In the genomic region with DNA sequence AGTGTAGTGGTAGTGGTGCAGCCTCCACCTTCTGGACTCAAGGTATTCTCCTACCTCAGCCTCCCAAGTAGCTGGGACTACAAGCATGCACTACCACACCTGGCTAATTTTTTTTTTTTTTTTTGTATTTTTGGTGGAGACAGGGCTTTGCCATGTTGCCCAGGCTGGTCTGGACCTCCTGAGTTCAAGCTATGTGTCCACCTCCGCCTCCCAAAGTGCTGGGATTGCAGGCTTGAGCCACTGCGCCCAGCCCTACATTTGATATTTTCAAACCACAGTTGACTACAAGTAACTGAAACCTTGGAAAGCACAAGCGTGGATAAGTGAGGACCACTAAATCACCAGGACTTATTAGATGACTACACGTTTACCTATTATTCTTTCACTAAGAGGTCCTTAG, we compare ENCODE assay signal across 30 cellular contexts. TPM values are rescaled to one million over a fixed set of nuclear protein-coding genes. Genes with fewer than 3 reads are reported as not detected.
"Had no signal": no experiment of that assay in that cellular context is flagged by ENCODE, and none has a peak within 500 bp of the region (broad histone marks: within the 10 kb centered on the region; RNA-seq: fewer than 3 reads in every experiment).

No MANE protein-coding gene starts in this region.

- H3K27ac Mint-ChIP-seq: stimulated activated effector memory CD8-positive, alpha-beta T cell treated with anti-CD3 and anti-CD28 coated beads, Interleukin-12 subunit alpha, Interleukin-12 subunit beta, amount 100 ng/mL, for 72 hours; stimulated activated memory B cell treated with anti-CD40 and anti-IgM and Interleukin-4, amounts not matched to agents 10 μg/mL and 1 μg/mL and 100 μg/mL, for 72 hours; stimulated activated naive B cell treated with anti-CD40 and anti-IgM and Interleukin-4, amounts not matched to agents 10 μg/mL and 1 μg/mL and 100 μg/mL, for 72 hours; stimulated activated naive CD8-positive, alpha-beta T cell treated with anti-CD3 and anti-CD28 coated beads, Interleukin-15, amount 100 ng/mL, for 72 hours; stimulated activated naive CD8-positive, alpha-beta T cell treated with anti-CD3 and anti-CD28 coated beads, Interleukin-15, Interleukin-2, amounts not matched to agents 100 ng/mL and 50 ng/mL, for 24 hours; type B pancreatic cell had no signal

- DNase-seq: stimulated activated CD4-positive, alpha-beta T cell treated with anti-CD3 and anti-CD28 coated beads, Interleukin-2, amount 100 ng/mL, for 48 hours; stimulated activated CD4-positive, alpha-beta T cell treated with anti-CD3 and anti-CD28 coated beads, Interleukin-4, amount 100 ng/mL, for 1 hour; stimulated activated CD4-positive, alpha-beta T cell treated with anti-CD3 and anti-CD28 coated beads, Interleukin-4, amount 100 ng/mL, for 24 hours; stimulated activated CD4-positive, alpha-beta T cell treated with anti-CD3 and anti-CD28 coated beads, Interleukin-4, amount 100 ng/mL, for 4 hours; stimulated activated CD8-positive, alpha-beta memory T cell treated with anti-CD3 and anti-CD28 coated beads, Interleukin-4, amount 100 ng/mL, for 48 hours; stimulated activated naive B cell treated with anti-CD40 and anti-IgM and Interleukin-4, amounts not matched to agents 10 μg/mL and 1 μg/mL and 100 μg/mL, for 72 hours; stimulated activated naive CD4-positive, alpha-beta T cell; stimulated activated naive CD4-positive, alpha-beta T cell treated with Interleukin-2 at 50 U/mL for 16 hours; stimulated activated naive CD8-positive, alpha-beta T cell treated with anti-CD3 and anti-CD28 coated beads, Interleukin-15, amount 100 ng/mL, for 72 hours; stimulated activated naive CD8-positive, alpha-beta T cell treated with anti-CD3 and anti-CD28 coated beads, Interleukin-15, Interleukin-2, amounts not matched to agents 100 U/mL and 50 U/mL, for 24 hours; stomach; substantia nigra; testis; thyroid gland; tibial artery; transverse colon; trophoblast cell; upper lobe of left lung; upper lobe of right lung; uterus had no signal

- H3K4me1 ChIP-seq: stomach, suprapubic skin, testis, thyroid gland, tibial artery, tibial nerve, transverse colon, upper lobe of left lung, upper lobe of right lung, uterus, vagina had no signal

- H3K9me3 Mint-ChIP-seq: stimulated activated effector memory CD8-positive, alpha-beta T cell treated with anti-CD3 and anti-CD28 coated beads, Interleukin-12 subunit alpha, Interleukin-12 subunit beta, amount 100 ng/mL, for 72 hours; stimulated activated memory B cell treated with anti-CD40 and anti-IgM and Interleukin-4, amounts not matched to agents 10 μg/mL and 1 μg/mL and 100 μg/mL, for 72 hours; stimulated activated naive CD8-positive, alpha-beta T cell treated with anti-CD3 and anti-CD28 coated beads, Interleukin-15, amount 100 ng/mL, for 72 hours; stimulated activated naive CD8-positive, alpha-beta T cell treated with anti-CD3 and anti-CD28 coated beads, Interleukin-15, Interleukin-2, amounts not matched to agents 100 ng/mL and 50 ng/mL, for 24 hours; type B pancreatic cell had no signal

- H3K4me3 ChIP-seq: stomach, suprapubic skin, testis, thoracic aorta, thyroid gland, tibial artery, tibial nerve, transverse colon, upper lobe of left lung, upper lobe of right lung, uterus, vagina had no signal

- H3K27ac ChIP-seq: stomach, suprapubic skin, testis, thoracic aorta, thyroid gland, tibial artery, tibial nerve, transverse colon, upper lobe of left lung, upper lobe of right lung, uterus, vagina had no signal

- H3K4me1 Mint-ChIP-seq: stimulated activated effector memory CD8-positive, alpha-beta T cell treated with anti-CD3 and anti-CD28 coated beads, Interleukin-12 subunit alpha, Interleukin-12 subunit beta, amount 100 ng/mL, for 72 hours; stimulated activated memory B cell treated with anti-CD40 and anti-IgM and Interleukin-4, amounts not matched to agents 10 μg/mL and 1 μg/mL and 100 μg/mL, for 72 hours; stimulated activated naive CD8-positive, alpha-beta T cell treated with anti-CD3 and anti-CD28 coated beads, Interleukin-15, amount 100 ng/mL, for 72 hours had no signal

- H3K9me3 ChIP-seq: stomach, suprapubic skin, testis, thoracic aorta, thyroid gland, tibial artery, tibial nerve, transverse colon, upper lobe of left lung, upper lobe of right lung, uterus, vagina had no signal

- H3K4me3 Mint-ChIP-seq: stimulated activated effector memory CD8-positive, alpha-beta T cell treated with anti-CD3 and anti-CD28 coated beads, Interleukin-12 subunit alpha, Interleukin-12 subunit beta, amount 100 ng/mL, for 72 hours; stimulated activated memory B cell treated with anti-CD40 and anti-IgM and Interleukin-4, amounts not matched to agents 10 μg/mL and 1 μg/mL and 100 μg/mL, for 72 hours; stimulated activated naive B cell treated with anti-CD40 and anti-IgM and Interleukin-4, amounts not matched to agents 10 μg/mL and 1 μg/mL and 100 μg/mL, for 72 hours; stimulated activated naive CD8-positive, alpha-beta T cell treated with anti-CD3 and anti-CD28 coated beads, Interleukin-15, amount 100 ng/mL, for 72 hours; stimulated activated naive CD8-positive, alpha-beta T cell treated with anti-CD3 and anti-CD28 coated beads, Interleukin-15, Interleukin-2, amounts not matched to agents 100 ng/mL and 50 ng/mL, for 24 hours; type B pancreatic cell had no signal

- ATAC-seq: stimulated activated effector memory CD8-positive, alpha-beta T cell treated with anti-CD3 and anti-CD28 coated beads, Interleukin-12 subunit alpha, Interleukin-12 subunit beta, amount 100 ng/mL, for 72 hours; stimulated activated memory B cell treated with anti-CD40 and anti-IgM and Interleukin-4, amounts not matched to agents 10 μg/mL and 1 μg/mL and 100 μg/mL, for 72 hours; stimulated activated naive B cell treated with anti-CD40 and anti-IgM and Interleukin-4, amounts not matched to agents 10 μg/mL and 1 μg/mL and 100 μg/mL, for 72 hours; stimulated activated naive CD8-positive, alpha-beta T cell treated with anti-CD3 and anti-CD28 coated beads, Interleukin-15, amount 100 ng/mL, for 72 hours; stimulated activated naive CD8-positive, alpha-beta T cell treated with anti-CD3 and anti-CD28 coated beads, Interleukin-15, Interleukin-2, amounts not matched to agents 100 U/mL and 50 U/mL, for 24 hours; upper lobe of right lung had no signal

- H3K27me3 ChIP-seq: testis, thyroid gland, upper lobe of left lung, uterus, vagina had no signal

- H3K36me3 Mint-ChIP-seq: stimulated activated effector memory CD8-positive, alpha-beta T cell treated with anti-CD3 and anti-CD28 coated beads, Interleukin-12 subunit alpha, Interleukin-12 subunit beta, amount 100 ng/mL, for 72 hours; stimulated activated memory B cell treated with anti-CD40 and anti-IgM and Interleukin-4, amounts not matched to agents 10 μg/mL and 1 μg/mL and 100 μg/mL, for 72 hours; stimulated activated naive B cell treated with anti-CD40 and anti-IgM and Interleukin-4, amounts not matched to agents 10 μg/mL and 1 μg/mL and 100 μg/mL, for 72 hours; type B pancreatic cell had no signal

- H3K36me3 ChIP-seq: stomach, suprapubic skin, thoracic aorta, thyroid gland, tibial artery, tibial nerve, transverse colon, upper lobe of left lung, upper lobe of right lung, uterus, vagina had no signal

RNA-seq across cellular contexts. Expression of a gene that starts 59.8 kb away (rescaled TPM):
- total RNA-seq: subcutaneous adipose tissue, thoracic aorta, thyroid gland, transverse colon, ureter, uterus had no signal
